Comparison of ENCODE assay signal across 18 cellular contexts in genomic region chr2:144111443-144111842, GRCh38.
DNase-seq lines count a peak whose midpoint lies in the region; ATAC-seq, FAIRE-seq and TF ChIP-seq lines count a peak whose summit lies in the region.
"Had no signal": no experiment of that assay in that cellular context is flagged by ENCODE, and none has a peak within 500 bp of the region (broad histone marks: within the 10 kb centered on the region; RNA-seq: fewer than 3 reads in every experiment).

No MANE protein-coding gene starts in this region.

- no peaks in the 10 kb centered on the region for H3K9me3 ChIP-seq in keratinocyte (ENCODE audit: control insufficient read depth, low read depth, low read length)
- H3K9me3 ChIP-seq: A549 had no signal

- H4K20me1 ChIP-seq in keratinocyte (ENCODE audit: control insufficient read depth, extremely low read depth, insufficient read depth, low read length) = no peaks in the 10 kb centered on the region

- H3K36me3 ChIP-seq in ACC112 (ENCODE audit: insufficient read depth, low read length) (no peaks in the 10 kb centered on the region), keratinocyte (ENCODE audit: control insufficient read depth in 2 of 2, extremely low read depth in 1 of 2, insufficient read depth in 2 of 2, low read length in 2 of 2) (no peaks in the 10 kb centered on the region)
- H3K36me3 ChIP-seq: tibial nerve had no signal

- ATAC-seq in GM18873 (IDR thresholded peaks at IDR 0.05; ENCODE audit: low FRiP score, unreplicated experiment) = no peak
- no peak for ATAC-seq in activated T-helper 17 cell treated with anti-CD3 and anti-CD28 coated beads, Interleukin-2, amount 50 U/mL, for 72 hours (replicated peaks)
- ATAC-seq: A549, GM12878, GM23338, left lobe of liver had no signal

- dilution Hi-C loops in keratinocyte (cut with MboI; ENCODE audit: extremely low pct_ligation_motif_present, low sequenced_read_pairs) = no loop called here

- TF ChIP-seq POLR2A in GM12892 (IDR thresholded peaks at IDR 0.05; ENCODE audit: low read depth, low read length) = no peak

- H3K36me3 Mint-ChIP-seq in activated T-helper 17 cell treated with anti-CD3 and anti-CD28 coated beads, Interleukin-2, amount 50 U/mL, for 72 hours (ENCODE audit: low read depth) = peaks cover 7% of the 10 kb centered on the region

- H3K4me1 ChIP-seq in ACC112 (ENCODE audit: control insufficient read depth, insufficient read depth, low read length, unreplicated experiment) = peaks cover 37% of the 10 kb centered on the region
- H3K4me1 ChIP-seq in keratinocyte (ENCODE audit: control insufficient read depth, extremely low read depth, insufficient read depth, low read length) = peaks cover 8% of the 10 kb centered on the region
- H3K4me1 ChIP-seq: A549, tibial nerve had no signal

- no peak overlapping the region for H3K9ac ChIP-seq in keratinocyte (ENCODE audit: control insufficient read depth, extremely low read depth, insufficient read depth, low read length)

- H3K79me2 ChIP-seq in ACC112 (ENCODE audit: control insufficient read depth, insufficient read depth, low read length, unreplicated experiment) (no peaks in the 10 kb centered on the region), keratinocyte (ENCODE audit: control insufficient read depth, insufficient read depth, low read length) (no peaks in the 10 kb centered on the region)

- H3K4me3 ChIP-seq in ACC112 (ENCODE audit: low read depth, low read length) = no peak overlapping the region
- H3K4me3 ChIP-seq in astrocyte of the spinal cord (ENCODE audit: low read depth, low read length) = no peak overlapping the region
- H3K4me3 ChIP-seq in keratinocyte (ENCODE audit: control insufficient read depth in 2 of 3, extremely low read depth in 1 of 3, insufficient read depth in 2 of 3, low read depth in 1 of 3, low read length in 3 of 3) = no peak overlapping the region
- H3K4me3 ChIP-seq: A549, GM12878, GM23338, tibial nerve had no signal

- H3K4me1 Mint-ChIP-seq in activated T-helper 17 cell treated with anti-CD3 and anti-CD28 coated beads, Interleukin-2, amount 50 U/mL, for 72 hours = no peaks in the 10 kb centered on the region
- H3K4me1 Mint-ChIP-seq: activated naive CD4-positive, alpha-beta T cell treated with anti-CD3 and anti-CD28 coated beads, Interleukin-2, amount 50 U/mL, for 24 hours; GM23338 had no signal

- no peak overlapping the region for H2AFZ ChIP-seq in ACC112 (ENCODE audit: low read length, unreplicated experiment)
- no peak overlapping the region for H2AFZ ChIP-seq in keratinocyte (ENCODE audit: control insufficient read depth, low read length)
- H2AFZ ChIP-seq: GM23338 had no signal

- no peaks in the 10 kb centered on the region for H3K27me3 Mint-ChIP-seq in activated T-helper 17 cell treated with anti-CD3 and anti-CD28 coated beads, Interleukin-2, amount 50 U/mL, for 72 hours
- H3K27me3 Mint-ChIP-seq: activated naive CD4-positive, alpha-beta T cell treated with anti-CD3 and anti-CD28 coated beads, Interleukin-2, amount 50 U/mL, for 24 hours; dendritic cell treated with granulocyte-macrophage colony-stimulating factor and Interleukin-4, amounts not matched to agents 40 ng/mL and 50 ng/mL, for 4 days had no signal

- H3K9me1 ChIP-seq in keratinocyte (ENCODE audit: control insufficient read depth, extremely low read depth, insufficient read depth, low read length) = no peaks in the 10 kb centered on the region

- H3K27ac Mint-ChIP-seq in activated T-helper 17 cell treated with anti-CD3 and anti-CD28 coated beads, Interleukin-2, amount 50 U/mL, for 72 hours = no peak overlapping the region
- H3K27ac Mint-ChIP-seq: activated naive CD4-positive, alpha-beta T cell treated with anti-CD3 and anti-CD28 coated beads, Interleukin-2, amount 50 U/mL, for 24 hours; dendritic cell treated with granulocyte-macrophage colony-stimulating factor and Interleukin-4, amounts not matched to agents 40 ng/mL and 50 ng/mL, for 4 days; GM23338 had no signal

- no peaks in the 10 kb centered on the region for H3K27me3 ChIP-seq in ACC112 (ENCODE audit: insufficient read depth, low read length)
- no peaks in the 10 kb centered on the region for H3K27me3 ChIP-seq in keratinocyte (ENCODE audit: control insufficient read depth, extremely low read depth, insufficient read depth, low read length)
- H3K27me3 ChIP-seq: tibial nerve had no signal

- H3K4me2 ChIP-seq in keratinocyte (ENCODE audit: control insufficient read depth, extremely low read depth, insufficient read depth, low read depth, low read length) = peak overlapping the region; percentile 33
- H3K4me2 ChIP-seq: A549, GM23338 had no signal

- FAIRE-seq in keratinocyte (lab: Jason Lieb, UNC) (peak; percentile 98), GM12892 (lab: Jason Lieb, UNC) (no peak)
- FAIRE-seq: A549, GM12878, GM19239 had no signal

- peaks cover 5% of the 10 kb centered on the region for H3K9me3 Mint-ChIP-seq in activated T-helper 17 cell treated with anti-CD3 and anti-CD28 coated beads, Interleukin-2, amount 50 U/mL, for 72 hours

- DNase-seq in HT1080 (ENCODE audit: low read depth) (peak; percentile 78), astrocyte of the spinal cord (ENCODE audit: low read depth, low spot score) (peak; percentile 87), keratinocyte (ENCODE audit: low read depth, low spot score) (no peak), GM12892 (ENCODE audit: insufficient read length) (no peak)
- DNase-seq in activated naive CD4-positive, alpha-beta T cell (lab: John Stamatoyannopoulos, UW) = no peak
- DNase-seq: NCI-H510A treated with DMSO at 0.1 percent for 48 hours, T1000 had no signal

- in situ Hi-C loops in astrocyte of the spinal cord (cut with HindIII; ENCODE audit: low sequenced_read_pairs) = no loop called here

- TF ChIP-seq CTCF in astrocyte of the spinal cord (IDR thresholded peaks at IDR 0.05; ENCODE audit: low read depth, low read length) (no peak), keratinocyte (optimal IDR thresholded peaks at IDR 0.05 in 1 of 3, IDR thresholded peaks at IDR 0.05 in 1 of 3, conservative IDR thresholded peaks at IDR 0.05 in 1 of 3; ENCODE audit: extremely low read depth in 1 of 3, insufficient read depth in 2 of 3, low read length in 3 of 3) (no peak)

- no peak overlapping the region for H3K4me3 Mint-ChIP-seq in activated T-helper 17 cell treated with anti-CD3 and anti-CD28 coated beads, Interleukin-2, amount 50 U/mL, for 72 hours
- H3K4me3 Mint-ChIP-seq: activated naive CD4-positive, alpha-beta T cell treated with anti-CD3 and anti-CD28 coated beads, Interleukin-2, amount 50 U/mL, for 24 hours; dendritic cell treated with granulocyte-macrophage colony-stimulating factor and Interleukin-4, amounts not matched to agents 40 ng/mL and 50 ng/mL, for 4 days; GM23338 had no signal

- H3K27ac ChIP-seq in ACC112 (ENCODE audit: low read depth, low read length) = 0 out of 2 replicates have a peak overlapping the region, but pooled peaks have one; percentile 8
- no peak overlapping the region for H3K27ac ChIP-seq in keratinocyte (ENCODE audit: control insufficient read depth, insufficient read depth, low read length)
- H3K27ac ChIP-seq: A549, tibial nerve had no signal

Comparison
In these comparisons a context has a peak if more than half of its experiments do, and no peak if none do; other contexts are left out.
1. DNase-seq: peak in HT1080 (single experiment) and astrocyte of the spinal cord (single experiment); none in keratinocyte (single experiment), activated naive CD4-positive, alpha-beta T cell (0 of 4) and GM12892 (single experiment).